In the genomic region with DNA sequence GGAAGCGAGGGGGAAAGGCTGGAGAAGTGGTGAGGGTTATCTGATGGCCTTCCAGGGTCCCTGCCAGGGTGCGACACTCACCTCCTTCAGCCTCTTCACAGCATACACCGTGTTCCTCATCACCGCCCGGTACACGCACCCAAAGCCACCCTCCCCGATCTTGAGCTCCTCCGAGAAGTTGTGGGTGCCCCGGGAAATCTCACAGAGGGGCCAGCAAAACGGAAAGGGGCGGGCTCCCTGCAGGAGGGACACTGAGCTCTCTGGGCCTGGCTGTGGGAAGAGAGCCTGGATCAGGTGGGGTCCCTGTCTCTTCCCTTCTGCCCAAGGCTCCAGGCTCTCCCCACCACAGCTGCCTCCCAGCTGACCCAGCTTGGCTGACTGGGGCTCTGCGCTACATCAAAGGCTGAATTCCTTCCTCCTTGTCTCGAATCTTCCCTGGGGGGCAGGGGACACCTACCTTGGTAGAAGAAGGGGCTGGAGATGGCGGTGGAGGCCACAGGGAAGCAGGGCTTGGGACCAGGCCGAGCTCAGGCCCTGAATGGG, we compare ENCODE assay signal across 8 cellular contexts. TPM values are rescaled to one million over a fixed set of nuclear protein-coding genes. Genes with fewer than 3 reads are reported as not detected.
DNase-seq lines count a peak whose midpoint lies in the region; ATAC-seq, FAIRE-seq and TF ChIP-seq lines count a peak whose summit lies in the region.

No MANE protein-coding gene starts in this region.

- ATAC-seq in GM18858 (IDR thresholded peaks at IDR 0.05; ENCODE audit: unreplicated experiment): no peak

- no peaks in the 10 kb centered on the region for H4K20me1 ChIP-seq in endothelial cell of umbilical vein (replicated peaks; ENCODE audit: control insufficient read depth, extremely low read depth, insufficient read depth, low read length)

- peak overlapping the region; percentile 78 for H3K27ac Mint-ChIP-seq in progenitor cell of endocrine pancreas

- peak overlapping the region; percentile 82 for H3K4me2 ChIP-seq in endothelial cell of umbilical vein (ENCODE audit: insufficient read depth, low read length)

- DNase-seq in GM03348 (ENCODE audit: low spot score) (peak; percentile 16), Peyer's patch (no peak), endothelial cell of umbilical vein (ENCODE audit: low read depth, low spot score) (no peak), progenitor cell of endocrine pancreas (ENCODE audit: low spot score, unreplicated experiment) (no peak), SW480 (ENCODE audit: low spot score) (no peak), hepatic stellate cell (ENCODE audit: low spot score) (no peak), NCI-H1436 (lab: John Stamatoyannopoulos, UW) (no peak)

- no peak for TF ChIP-seq CTCF in Peyer's patch (IDR thresholded peaks at IDR 0.05)
- TF ChIP-seq CTCF in endothelial cell of umbilical vein (IDR thresholded peaks at IDR 0.05; ENCODE audit: extremely low read depth in 1 of 2, insufficient read depth in 1 of 2, low read depth in 1 of 2, low read length in 2 of 2): no peak
- TF ChIP-seq CTCF in progenitor cell of endocrine pancreas (IDR thresholded peaks at IDR 0.05; ENCODE audit: unreplicated experiment): no peak

- peak; percentile 71 for FAIRE-seq in endothelial cell of umbilical vein (lab: Jason Lieb, UNC)

- peaks cover 4% of the 10 kb centered on the region for H3K9me3 Mint-ChIP-seq in progenitor cell of endocrine pancreas (ENCODE audit: low read depth)

- H3K4me1 ChIP-seq in Peyer's patch (no peaks in the 10 kb centered on the region), endothelial cell of umbilical vein (ENCODE audit: control insufficient read depth, extremely low read depth, insufficient read depth, low read length) (peaks cover 27% of the 10 kb centered on the region)

- POLR2A ChIA-PET in endothelial cell of umbilical vein (lab: Charles Lee): no interaction called here

- H3K4me3 ChIP-seq in Peyer's patch (peak overlapping the region; percentile 49 to 69 (median 62)), endothelial cell of umbilical vein (replicated peaks in 1 of 3; ENCODE audit: insufficient read depth in 1 of 3, low read depth in 1 of 3, low read length in 3 of 3) (peak overlapping the region; percentile 44 to 69 (median 59))

- H3K27me3 Mint-ChIP-seq in progenitor cell of endocrine pancreas: no peaks in the 10 kb centered on the region

- CTCF ChIA-PET in endothelial cell of umbilical vein (lab: Charles Lee): interaction anchor here (1.5 to 3.5 kb wide), 2 partner anchors 9 to 28 kb away, joined by 3 to 14 read pairs; no protein-coding TSS in a partner anchor

- dilution Hi-C loops in endothelial cell of umbilical vein (cut with MboI; ENCODE audit: extremely low pct_ligation_motif_present, low sequenced_read_pairs): no loop called here

- no peaks in the 10 kb centered on the region for H3K9me3 ChIP-seq in Peyer's patch
- H3K9me3 ChIP-seq in endothelial cell of umbilical vein (replicated peaks; ENCODE audit: control insufficient read depth, insufficient read depth, low read length): no peaks in the 10 kb centered on the region

- peak overlapping the region; percentile 82 for H3K9ac ChIP-seq in endothelial cell of umbilical vein (replicated peaks; ENCODE audit: extremely low read depth, insufficient read depth, low read length)

- H3K4me1 Mint-ChIP-seq in progenitor cell of endocrine pancreas (ENCODE audit: low read depth): peaks cover 19% of the 10 kb centered on the region

- H3K27ac ChIP-seq in Peyer's patch (peak overlapping the region; percentile 81 to 92 (median 88)), endothelial cell of umbilical vein (ENCODE audit: insufficient read depth, low read depth, low read length) (peak overlapping the region; percentile 75)

- H3K36me3 Mint-ChIP-seq in progenitor cell of endocrine pancreas (ENCODE audit: insufficient read depth): peaks cover 4% of the 10 kb centered on the region

- H3K9me1 ChIP-seq in endothelial cell of umbilical vein (replicated peaks; ENCODE audit: control insufficient read depth, extremely low read depth, insufficient read depth, low read length): no peaks in the 10 kb centered on the region

- BruUV-seq in endothelial cell of umbilical vein (replicated peaks; lab: Mats Ljungman, UMichigan): no TSS peak

- H3K4me3 Mint-ChIP-seq in progenitor cell of endocrine pancreas (ENCODE audit: low read depth): peak overlapping the region; percentile 78

- H3K36me3 ChIP-seq in Peyer's patch (peaks cover 0 to 25% (median 0%) of the 10 kb centered on the region in 3 donors), endothelial cell of umbilical vein (ENCODE audit: control insufficient read depth in 2 of 2, extremely low read depth in 1 of 2, insufficient read depth in 2 of 2, low read length in 2 of 2) (peaks cover 0 to 17% of the 10 kb centered on the region in 2 experiments)

- H3K79me2 ChIP-seq in endothelial cell of umbilical vein (ENCODE audit: control insufficient read depth, insufficient read depth, low read length): peaks cover 28% of the 10 kb centered on the region

- intact Hi-C loops in endothelial cell of umbilical vein (cut with micrococcal nuclease): loop anchor here (1.0 kb wide), 1 partner anchor 46 kb away; the partner anchor contains the start of gene TMEM187

- no peak overlapping the region for H2AFZ ChIP-seq in endothelial cell of umbilical vein (ENCODE audit: low read depth, low read length)

- TF ChIP-seq POLR2A in Peyer's patch (IDR thresholded peaks at IDR 0.05) (no peak), endothelial cell of umbilical vein (IDR thresholded peaks at IDR 0.05; ENCODE audit: low read depth, low read length) (no peak)

- H3K27me3 ChIP-seq in Peyer's patch (no peaks in the 10 kb centered on the region), endothelial cell of umbilical vein (ENCODE audit: control insufficient read depth in 2 of 2, insufficient read depth in 2 of 2, low read length in 2 of 2) (no peaks in the 10 kb centered on the region)

TF ChIP-seq in endothelial cell of umbilical vein, 7 proteins besides CTCF, POLR2A, EP300 and RAD21:
- no peak for TF ChIP-seq FOS (IDR thresholded peaks at IDR 0.05; ENCODE audit: borderline replicate concordance, insufficient read depth, low read length)
- TF ChIP-seq GATA2 (IDR thresholded peaks at IDR 0.05; ENCODE audit: insufficient read depth, insufficient read length, low read depth, low read length): no peak
- no peak for TF ChIP-seq POLR2AphosphoS5 (IDR thresholded peaks at IDR 0.05; ENCODE audit: insufficient read depth, low read depth, low read length)
- TF ChIP-seq, protein P1, sequence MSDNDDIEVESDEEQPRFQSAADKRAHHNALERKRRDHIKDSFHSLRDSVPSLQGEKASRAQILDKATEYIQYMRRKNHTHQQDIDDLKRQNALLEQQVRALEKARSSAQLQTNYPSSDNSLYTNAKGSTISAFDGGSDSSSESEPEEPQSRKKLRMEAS (IDR thresholded peaks at IDR 0.05; ENCODE audit: insufficient read depth, insufficient read length): no peak
- TF ChIP-seq MYC (IDR thresholded peaks at IDR 0.05; ENCODE audit: low read depth, low read length): no peak
- TF ChIP-seq EZH2 (IDR thresholded peaks at IDR 0.05; ENCODE audit: borderline replicate concordance, low read depth, low read length, severe bottlenecking): no peak
- no peak for TF ChIP-seq JUN (IDR thresholded peaks at IDR 0.05; ENCODE audit: borderline replicate concordance, insufficient read depth, insufficient read length, low read depth)

RNA-seq across cellular contexts. Expression of gene IRAK1, which starts 1.1 kb away (rescaled TPM):
- total RNA-seq in Peyer's patch (100 to 1,000 TPM; 111 to 150 (median 122) TPM), endothelial cell of umbilical vein (136 and 138 TPM in 2 replicates), progenitor cell of endocrine pancreas (95.8 and 96.9 TPM in 2 replicates)
- 63.6 and 74.7 TPM in 2 replicates for polyA plus RNA-seq in endothelial cell of umbilical vein
- 61.2 and 72.6 TPM in 2 replicates for polyA plus RNA-seq in endothelial cell of umbilical vein (2011; cell fraction: cytosol; rRNA removed)
- polyA plus RNA-seq in endothelial cell of umbilical vein (2011; cell fraction: nucleus; rRNA removed): 58.0 and 67.1 TPM in 2 replicates
- polyA plus RNA-seq in endothelial cell of umbilical vein (2012): 139 and 171 TPM in 2 replicates
- 59.6 and 74.0 TPM in 2 replicates for polyA minus RNA-seq in endothelial cell of umbilical vein
- 227 TPM for polyA minus RNA-seq in endothelial cell of umbilical vein (2011; cell fraction: cytosol; rRNA and poly(A)+ RNA removed)
- 21.2 and 30.2 TPM in 2 replicates for polyA minus RNA-seq in endothelial cell of umbilical vein (2011; cell fraction: nucleus; rRNA and poly(A)+ RNA removed)

RNA-seq across cellular contexts. Expression of gene TMEM187, which starts 46.0 kb away (rescaled TPM):
- total RNA-seq in Peyer's patch (10 to 100 TPM; 10.7 to 32.6 (median 12.8) TPM), endothelial cell of umbilical vein (2.6 and 4.1 TPM in 2 replicates), progenitor cell of endocrine pancreas (10.2 and 11.7 TPM in 2 replicates)
- polyA plus RNA-seq in endothelial cell of umbilical vein: 15.7 and 19.0 TPM in 2 replicates
- 7.7 and 9.0 TPM in 2 replicates for polyA plus RNA-seq in endothelial cell of umbilical vein (2011; cell fraction: cytosol; rRNA removed)
- polyA plus RNA-seq in endothelial cell of umbilical vein (2011; cell fraction: nucleus; rRNA removed): 3.2 and 3.8 TPM in 2 replicates
- polyA plus RNA-seq in endothelial cell of umbilical vein (2012): 4.6 and 7.7 TPM in 2 replicates
- 6.6 and 8.6 TPM in 2 replicates for polyA minus RNA-seq in endothelial cell of umbilical vein
- polyA minus RNA-seq in endothelial cell of umbilical vein (2011; cell fraction: cytosol; rRNA and poly(A)+ RNA removed): 7.8 TPM
- 1.5 and 2.1 TPM in 2 replicates for polyA minus RNA-seq in endothelial cell of umbilical vein (2011; cell fraction: nucleus; rRNA and poly(A)+ RNA removed)

RNA-seq across cellular contexts. Expression of gene HCFC1, which starts 47.0 kb away (rescaled TPM):
- total RNA-seq in Peyer's patch (10 to 100 TPM; 44.1 to 70.6 (median 55.6) TPM), endothelial cell of umbilical vein (80.9 and 85.9 TPM in 2 replicates), progenitor cell of endocrine pancreas (105 and 121 TPM in 2 replicates)
- polyA plus RNA-seq in endothelial cell of umbilical vein: 14.6 and 15.9 TPM in 2 replicates
- polyA plus RNA-seq in endothelial cell of umbilical vein (2011; cell fraction: cytosol; rRNA removed): 18.6 and 20.1 TPM in 2 replicates
- polyA plus RNA-seq in endothelial cell of umbilical vein (2011; cell fraction: nucleus; rRNA removed): 41.9 and 48.6 TPM in 2 replicates
- polyA plus RNA-seq in endothelial cell of umbilical vein (2012): 29.3 and 31.0 TPM in 2 replicates
- polyA minus RNA-seq in endothelial cell of umbilical vein: 19.1 and 19.8 TPM in 2 replicates
- 33.4 TPM for polyA minus RNA-seq in endothelial cell of umbilical vein (2011; cell fraction: cytosol; rRNA and poly(A)+ RNA removed)
- 23.1 and 34.0 TPM in 2 replicates for polyA minus RNA-seq in endothelial cell of umbilical vein (2011; cell fraction: nucleus; rRNA and poly(A)+ RNA removed)
